Comparison of ENCODE assay signal across 24 cellular contexts in the genomic region with DNA sequence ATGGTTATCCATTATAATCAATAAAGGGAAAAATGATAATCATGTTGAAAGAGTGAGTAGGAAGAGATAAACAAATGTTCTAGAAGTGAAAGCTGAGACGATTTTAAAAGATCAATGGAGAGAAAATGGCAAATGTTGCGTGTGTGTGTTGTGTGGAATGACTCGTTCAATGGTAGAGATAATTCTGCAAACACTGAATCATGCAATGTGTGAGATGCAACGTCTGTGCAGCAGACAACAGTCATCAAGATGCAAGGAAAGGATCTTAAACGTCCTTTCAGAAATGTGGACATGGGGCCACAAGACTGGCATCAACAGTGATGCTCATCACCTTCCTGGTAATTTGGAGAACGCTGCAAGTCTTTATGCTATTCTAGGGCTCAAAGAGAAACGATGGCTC.
A peak's percentile ranks its signal among the peaks of the same experiment; 100 is the strongest.
DNase-seq lines count a peak whose midpoint lies in the region; ATAC-seq lines count a peak whose summit lies in the region.
"Had no signal": no experiment of that assay in that cellular context is flagged by ENCODE, and none has a peak within 500 bp of the region (broad histone marks: within the 10 kb centered on the region; RNA-seq: fewer than 3 reads in every experiment).

No MANE protein-coding gene starts in this region.

- peak overlapping the region; percentile 71 for H3K27ac ChIP-seq in caudate nucleus (ENCODE audit: low read depth, low read length)
- H3K27ac ChIP-seq: A549, PC-9, SJSA1 had no signal

- ATAC-seq in HG03025 (IDR thresholded peaks at IDR 0.05; ENCODE audit: low FRiP score, unreplicated experiment), result no peak
- ATAC-seq: A549, K562 had no signal

- DNase-seq in Ammon's horn (ENCODE audit: low spot score) (peak; percentile 43), M059J (ENCODE audit: low read depth) (peak; percentile 24), caudate nucleus (lab: John Stamatoyannopoulos, UW) (no peak), middle frontal gyrus (ENCODE audit: extremely low spot score, low spot score) (peak; percentile 6), islet precursor cell (no peak)
- DNase-seq in stimulated activated CD4-positive, alpha-beta T cell treated with anti-CD3 and anti-CD28 coated beads, Interleukin-4, amount 100 ng/mL, for 24 hours, result no peak
- DNase-seq: AML-193; C1 segment of cervical spinal cord; CD4-positive, alpha-beta memory T cell; COR-L47; DMS53; H9; Kasumi-1; NCI-H1105; NCI-H1436 treated with DMSO at 0.1 percent for 48 hours; NCI-H187 treated with DMSO at 0.1 percent for 48 hours; NCI-H524 treated with DMSO at 0.1 percent for 48 hours; NCI-H82; PC-9; Right ventricle myocardium superior had no signal

Comparison
In these comparisons a context has a peak if more than half of its experiments do, and no peak if none do; other contexts are left out.
1. DNase-seq: peak in Ammon's horn (single experiment), M059J (single experiment) and middle frontal gyrus (single experiment); none in caudate nucleus (0 of 61), islet precursor cell (single experiment) and stimulated activated CD4-positive, alpha-beta T cell treated with anti-CD3 and anti-CD28 coated beads, Interleukin-4, amount 100 ng/mL, for 24 hours (single experiment).